8 cellular contexts compared by ENCODE assay signal in the genomic region with DNA sequence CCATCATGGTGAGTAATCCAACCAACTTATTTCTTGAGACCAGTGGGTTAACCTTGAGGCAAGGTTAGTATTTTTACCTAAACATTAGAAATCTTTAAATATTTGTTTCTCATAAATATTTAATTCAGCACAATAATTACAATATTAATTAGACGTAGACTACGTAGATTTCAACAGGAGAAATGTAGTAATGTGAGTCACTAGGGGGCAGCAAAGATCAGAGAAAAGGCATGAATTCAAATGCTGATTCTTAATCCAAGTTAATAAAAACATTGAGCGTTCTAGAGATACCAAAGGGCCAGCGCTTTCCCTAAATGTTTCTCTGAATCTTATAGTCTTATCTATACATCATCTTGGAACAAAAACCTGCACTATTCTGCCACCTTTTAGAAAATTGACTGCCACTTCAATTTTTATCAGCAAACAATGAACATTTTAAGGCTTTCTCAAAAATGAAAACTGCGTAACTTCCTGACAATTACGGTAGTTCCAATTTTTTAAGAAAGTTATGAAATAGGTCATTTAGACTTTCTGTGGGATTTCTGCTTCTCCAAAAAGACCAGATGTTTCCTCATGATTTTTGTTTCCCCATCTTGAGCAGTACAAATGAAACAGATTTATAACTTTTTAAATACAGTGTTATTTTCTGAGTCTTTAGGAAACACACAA.
DNase-seq lines count a peak whose midpoint lies in the region; ATAC-seq lines count a peak whose summit lies in the region.

No MANE protein-coding gene starts in this region.

- intact Hi-C loops in left ventricle myocardium superior (cut with micrococcal nuclease), result loop anchor here (2.0 to 5.0 kb wide), 2 partner anchors 181 to 265 kb away; partner anchors contain the start of gene GASK1B

- DNase-seq in activated T-cell treated with anti-CD3 and anti-CD28 coated beads for 4 hours (peak; percentile 15), NCI-H446 (lab: John Stamatoyannopoulos, UW) (peak; percentile 67 to 81), amniotic stem cell (lab: John Stamatoyannopoulos, UW) (peak; percentile 69), left ventricle myocardium superior (no peak), retina (peak; percentile 35)
- DNase-seq in activated T-cell treated with anti-CD3 and anti-CD28 coated beads, Interleukin-2, amount 50 U/mL, for 1 hour, result no peak

- ATAC-seq in HG02642 (IDR thresholded peaks at IDR 0.05; ENCODE audit: poor library complexity, unreplicated experiment) (peak; percentile 53), left ventricle myocardium superior (peak; percentile 92), GM19452 (IDR thresholded peaks at IDR 0.05; ENCODE audit: unreplicated experiment) (no peak)

Comparison
In these comparisons a context has a peak if more than half of its experiments do, and no peak if none do; other contexts are left out.
1. DNase-seq: peak in activated T-cell treated with anti-CD3 and anti-CD28 coated beads for 4 hours (single experiment), NCI-H446 (2 of 2), amniotic stem cell (single experiment) and retina (single experiment); none in activated T-cell treated with anti-CD3 and anti-CD28 coated beads, Interleukin-2, amount 50 U/mL, for 1 hour (single experiment) and left ventricle myocardium superior (single experiment).